Comparison of ENCODE assay signal across 8 cellular contexts in the genomic region with DNA sequence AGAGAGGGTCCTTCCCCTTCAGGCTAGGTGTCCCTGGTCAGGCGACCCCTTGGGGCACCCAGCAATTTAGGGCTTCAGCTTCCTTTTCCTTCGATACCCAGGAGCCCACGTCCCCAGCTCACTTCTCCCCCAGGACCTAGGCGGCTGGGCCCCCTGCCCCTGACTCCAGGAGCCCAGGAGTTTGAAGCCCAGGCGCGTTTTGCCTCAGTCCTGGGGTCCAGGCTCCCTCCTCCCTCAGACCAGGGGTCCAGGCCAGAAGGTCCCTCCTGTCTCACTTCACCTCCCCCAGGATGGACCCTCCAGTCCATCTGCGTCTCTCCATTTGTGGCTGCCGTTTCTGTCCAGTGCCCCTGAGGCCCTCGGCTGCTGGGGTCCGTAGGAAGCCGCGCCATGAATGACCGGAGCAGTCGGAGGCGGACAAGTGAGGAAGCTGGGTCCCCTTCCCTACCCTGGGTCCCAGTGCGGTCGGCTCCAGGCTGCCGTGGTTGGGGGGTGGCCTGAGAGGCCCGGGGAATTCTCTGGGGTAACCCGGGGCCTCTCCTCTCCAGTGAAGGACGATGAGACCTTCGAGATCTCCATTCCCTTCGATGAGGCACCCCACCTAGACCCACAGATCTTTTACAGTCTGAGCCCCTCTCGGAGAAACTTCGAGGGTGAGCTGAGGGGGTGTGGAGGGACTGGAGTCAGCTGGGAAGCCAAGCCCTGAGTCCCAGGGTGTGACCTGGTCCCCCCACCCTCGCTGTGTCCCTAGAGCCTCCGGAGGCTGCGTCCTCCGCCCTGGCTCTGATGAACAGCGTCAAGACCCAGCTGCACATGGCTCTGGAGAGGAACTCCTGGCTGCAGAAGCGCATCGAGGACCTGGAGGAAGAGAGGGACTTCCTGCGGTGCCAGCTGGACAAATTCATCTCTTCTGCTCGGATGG. TPM values are rescaled to one million over a fixed set of nuclear protein-coding genes. Genes with fewer than 3 reads are reported as not detected.
DNase-seq lines count a peak whose midpoint lies in the region; ATAC-seq, FAIRE-seq and TF ChIP-seq lines count a peak whose summit lies in the region.

No MANE protein-coding gene starts in this region.

- H3K27me3 Mint-ChIP-seq in activated naive CD8-positive, alpha-beta T cell treated with anti-CD3 and anti-CD28 coated beads, Interleukin-2, amount 10 ng/mL, durations not matched to agents 7 days and 5 days, result no peaks in the 10 kb centered on the region

- FAIRE-seq in kidney (lab: Jason Lieb, UNC), result no peak
- no peak for FAIRE-seq in HTR-8/SVneo (lab: Jason Lieb, UNC)

- no peaks in the 10 kb centered on the region for H3K36me3 ChIP-seq in kidney (ENCODE audit: control insufficient read depth in 1 of 2, insufficient read depth in 2 of 2, low read length in 2 of 2)
- H3K36me3 ChIP-seq in stomach smooth muscle (ENCODE audit: control insufficient read depth in 2 of 2, insufficient read depth in 2 of 2, low read length in 2 of 2), result peaks cover 6 to 10% of the 10 kb centered on the region in 2 donors

- H3K9me3 ChIP-seq in kidney (ENCODE audit: control insufficient read depth in 1 of 2, low read length in 2 of 2) (no peaks in the 10 kb centered on the region), stomach smooth muscle (ENCODE audit: control insufficient read depth in 2 of 2, low read length in 2 of 2) (no peaks in the 10 kb centered on the region)

- no peaks in the 10 kb centered on the region for H3K27me3 ChIP-seq in stomach smooth muscle (ENCODE audit: control insufficient read depth in 1 of 2, insufficient read depth in 2 of 2, low read length in 2 of 2)

- H3K9ac ChIP-seq in kidney (ENCODE audit: low read length in 2 of 2), result peak overlapping the region; percentile 26 to 72
- peak overlapping the region; percentile 76 to 81 for H3K9ac ChIP-seq in stomach smooth muscle (ENCODE audit: low read length in 2 of 2)

- H3K4me3 Mint-ChIP-seq in activated naive CD8-positive, alpha-beta T cell treated with anti-CD3 and anti-CD28 coated beads, Interleukin-2, amount 10 ng/mL, durations not matched to agents 7 days and 5 days, result peak overlapping the region; percentile 84

- H3K27ac ChIP-seq in kidney (ENCODE audit: low read depth in 2 of 2, low read length in 2 of 2) (peak overlapping the region; percentile 20 to 23), stomach smooth muscle (ENCODE audit: low read length) (peak overlapping the region; percentile 82)

- peaks cover 0 to 27% of the 10 kb centered on the region in 2 donors for H3K4me1 ChIP-seq in kidney (ENCODE audit: control insufficient read depth in 1 of 2, insufficient read depth in 1 of 2, low read depth in 1 of 2, low read length in 2 of 2)
- H3K4me1 ChIP-seq in stomach smooth muscle (ENCODE audit: control insufficient read depth, insufficient read depth, low read length), result peaks cover 40% of the 10 kb centered on the region

- POLR2A ChIA-PET in activated naive CD8-positive, alpha-beta T cell treated with anti-CD3 and anti-CD28 coated beads, Interleukin-2, amount 10 ng/mL, durations not matched to agents 7 days and 5 days (lab: Charles Lee), result interaction anchor here (0.6 kb wide), 1 partner anchor 490 kb away, joined by 7 read pairs; no protein-coding TSS in a partner anchor

- DNase-seq in DMS53 (lab: John Stamatoyannopoulos, UW), result peak; percentile 33
- no peak for DNase-seq in DMS53 treated with DMSO at 0.1 percent for 48 hours (lab: John Stamatoyannopoulos, UW; ENCODE audit: unreplicated experiment)
- no peak for DNase-seq in activated naive CD8-positive, alpha-beta T cell treated with anti-CD3 and anti-CD28 coated beads, Interleukin-2, amount 10 ng/mL, durations not matched to agents 7 days and 5 days
- peak; percentile 80 for DNase-seq in kidney
- DNase-seq in activated CD4-positive, alpha-beta T cell treated with anti-CD3 and anti-CD28 coated beads, Interleukin-2, amount 50 U/mL, for 4 hours, result no peak
- DNase-seq in HTR-8/SVneo (ENCODE audit: insufficient read length, low spot score), result no peak
- no peak for DNase-seq in glomerular visceral epithelial cell (ENCODE audit: extremely low spot score)

- H3K9me3 Mint-ChIP-seq in activated naive CD8-positive, alpha-beta T cell treated with anti-CD3 and anti-CD28 coated beads, Interleukin-2, amount 10 ng/mL, durations not matched to agents 7 days and 5 days, result no peaks in the 10 kb centered on the region

- peak overlapping the region; percentile 83 for H3K27ac Mint-ChIP-seq in activated naive CD8-positive, alpha-beta T cell treated with anti-CD3 and anti-CD28 coated beads, Interleukin-2, amount 10 ng/mL, durations not matched to agents 7 days and 5 days

- H3K4me1 Mint-ChIP-seq in activated naive CD8-positive, alpha-beta T cell treated with anti-CD3 and anti-CD28 coated beads, Interleukin-2, amount 10 ng/mL, durations not matched to agents 7 days and 5 days, result peaks cover 18% of the 10 kb centered on the region

- intact Hi-C loops in kidney (cut with DNase I), result no loop called here

- H3K36me3 Mint-ChIP-seq in activated naive CD8-positive, alpha-beta T cell treated with anti-CD3 and anti-CD28 coated beads, Interleukin-2, amount 10 ng/mL, durations not matched to agents 7 days and 5 days, result peaks cover 10% of the 10 kb centered on the region

- no peak for TF ChIP-seq CTCF in kidney (IDR thresholded peaks at IDR 0.05; ENCODE audit: borderline replicate concordance, extremely low read depth, insufficient read depth)

- no peak for ATAC-seq in activated naive CD8-positive, alpha-beta T cell treated with anti-CD3 and anti-CD28 coated beads, Interleukin-2, amount 10 ng/mL, durations not matched to agents 7 days and 5 days (ENCODE audit: low read depth)

- H3K4me3 ChIP-seq in kidney (ENCODE audit: low read length in 2 of 2), result peak overlapping the region; percentile 58 to 84
- H3K4me3 ChIP-seq in stomach smooth muscle (ENCODE audit: low read length in 2 of 2), result peak overlapping the region; percentile 83 to 84

RNA-seq across cellular contexts. Expression of a gene that starts 0.9 kb away (rescaled TPM):
- 10 to 100 TPM; 12.1 to 13.4 TPM for total RNA-seq in activated naive CD8-positive, alpha-beta T cell treated with anti-CD3 and anti-CD28 coated beads, Interleukin-2, amount 10 ng/mL, durations not matched to agents 7 days and 5 days
- total RNA-seq in kidney, result 22.7 TPM
- 51.9 TPM for polyA plus RNA-seq in kidney (ENCODE audit: insufficient read depth, low read depth, low replicate concordance)

RNA-seq across cellular contexts. Expression of a gene that starts 5.5 kb away (rescaled TPM):
- total RNA-seq in activated naive CD8-positive, alpha-beta T cell treated with anti-CD3 and anti-CD28 coated beads, Interleukin-2, amount 10 ng/mL, durations not matched to agents 7 days and 5 days, result 10 to 100 TPM; 28.6 to 31.7 TPM
- total RNA-seq in kidney, result 23.6 TPM
- 22.0 TPM for polyA plus RNA-seq in kidney (ENCODE audit: insufficient read depth, low read depth, low replicate concordance)

RNA-seq across cellular contexts. Expression of a gene that starts 5.9 kb away (rescaled TPM):
- total RNA-seq in activated naive CD8-positive, alpha-beta T cell treated with anti-CD3 and anti-CD28 coated beads, Interleukin-2, amount 10 ng/mL, durations not matched to agents 7 days and 5 days, result 100 to 1,000 TPM; 257 to 267 TPM
- total RNA-seq in kidney, result 161 TPM
- 54.8 TPM for polyA plus RNA-seq in kidney (ENCODE audit: insufficient read depth, low read depth, low replicate concordance)

RNA-seq across cellular contexts. Expression of a gene that starts 8.1 kb away (rescaled TPM):
- total RNA-seq in activated naive CD8-positive, alpha-beta T cell treated with anti-CD3 and anti-CD28 coated beads, Interleukin-2, amount 10 ng/mL, durations not matched to agents 7 days and 5 days, result 10 to 100 TPM; 56.6 to 59.8 TPM
- 56.8 TPM for total RNA-seq in kidney
- polyA plus RNA-seq in kidney (ENCODE audit: insufficient read depth, low read depth, low replicate concordance), result 47.0 TPM

RNA-seq across cellular contexts. Expression of a gene that starts 24.6 kb away (rescaled TPM):
- 1 to 10 TPM; 6.3 to 7.6 TPM for total RNA-seq in activated naive CD8-positive, alpha-beta T cell treated with anti-CD3 and anti-CD28 coated beads, Interleukin-2, amount 10 ng/mL, durations not matched to agents 7 days and 5 days
- 9.8 TPM for total RNA-seq in kidney
- 6.6 TPM for polyA plus RNA-seq in kidney (ENCODE audit: insufficient read depth, low read depth, low replicate concordance)

Comparison
In these comparisons a context has a peak if more than half of its experiments do, and no peak if none do; other contexts are left out.
1. DNase-seq: peak in DMS53 (single experiment) and kidney (single experiment); none in DMS53 treated with DMSO at 0.1 percent for 48 hours (single experiment), activated naive CD8-positive, alpha-beta T cell treated with anti-CD3 and anti-CD28 coated beads, Interleukin-2, amount 10 ng/mL, durations not matched to agents 7 days and 5 days (single experiment), activated CD4-positive, alpha-beta T cell treated with anti-CD3 and anti-CD28 coated beads, Interleukin-2, amount 50 U/mL, for 4 hours (0 of 2), HTR-8/SVneo (single experiment) and glomerular visceral epithelial cell (single experiment).